ENCODE assay signal across 8 cellular contexts in genomic region chr21:44931501-44932365, GRCh38. TPM values are rescaled to one million over a fixed set of nuclear protein-coding genes. Genes with fewer than 3 reads are reported as not detected.
A peak's percentile ranks its signal among the peaks of the same experiment; 100 is the strongest.
DNase-seq lines count a peak whose midpoint lies in the region; ATAC-seq and TF ChIP-seq lines count a peak whose summit lies in the region.

No MANE protein-coding gene starts in this region.

- peaks cover 0 to 6% (median 0%) of the 10 kb centered on the region in 4 donors for H3K9me3 ChIP-seq in tibial nerve

- no peak for TF ChIP-seq CTCF in tibial nerve (IDR thresholded peaks at IDR 0.05)

- no peak for ATAC-seq in HG03280 (IDR thresholded peaks at IDR 0.05; ENCODE audit: unreplicated experiment)

- no peaks in the 10 kb centered on the region for H3K36me3 Mint-ChIP-seq in activated naive CD8-positive, alpha-beta T cell

- H3K4me1 ChIP-seq in tibial nerve, result peaks cover 0 to 56% (median 39%) of the 10 kb centered on the region in 4 donors

- peak; percentile 71 for DNase-seq in activated CD8-positive, alpha-beta memory T cell treated with anti-CD3 and anti-CD28 coated beads for 24 hours
- DNase-seq in activated CD8-positive, alpha-beta memory T cell treated with anti-CD3 and anti-CD28 coated beads, Interleukin-2, amount 50 U/mL, for 4 hours, result no peak
- DNase-seq in left kidney (ENCODE audit: low read depth, low spot score), result peak; percentile 34
- DNase-seq in tibial nerve (ENCODE audit: low spot score in 2 of 2), result no peak
- DNase-seq in G401 (ENCODE audit: low spot score), result no peak
- DNase-seq in GDM1 (lab: John Stamatoyannopoulos, UW), result no peak

- no peaks in the 10 kb centered on the region for H3K9me3 Mint-ChIP-seq in activated naive CD8-positive, alpha-beta T cell (ENCODE audit: low read depth)

- in situ Hi-C loops in G401 (cut with HindIII; ENCODE audit: low sequenced_read_pairs), result no loop called here

- H3K27ac Mint-ChIP-seq in activated naive CD8-positive, alpha-beta T cell, result peak overlapping the region; percentile 78

- H3K27me3 ChIP-seq in tibial nerve, result peaks cover 0 to 55% of the 10 kb centered on the region in 2 donors

- TF ChIP-seq POLR2A in tibial nerve (IDR thresholded peaks at IDR 0.05), result no peak

- no peak overlapping the region for H3K27ac ChIP-seq in tibial nerve

- H3K4me3 Mint-ChIP-seq in activated naive CD8-positive, alpha-beta T cell, result peak overlapping the region; percentile 86

- H3K36me3 ChIP-seq in tibial nerve, result peaks cover 0 to 25% (median 0%) of the 10 kb centered on the region in 3 donors

- whole genome bisulfite sequencing in tibial nerve, 2 donors, result 1 to 2% methylated on average over 20 to 67 of the region's 73 CpGs

- H3K4me1 Mint-ChIP-seq in activated naive CD8-positive, alpha-beta T cell (ENCODE audit: low read depth), result peaks cover 43% of the 10 kb centered on the region

- TF ChIP-seq EP300 in tibial nerve (IDR thresholded peaks at IDR 0.05), result no peak

- H3K27me3 Mint-ChIP-seq in activated naive CD8-positive, alpha-beta T cell, result no peaks in the 10 kb centered on the region

- peak overlapping the region; percentile 17 to 51 (median 34) for H3K4me3 ChIP-seq in tibial nerve

RNA-seq across cellular contexts. Expression of gene SLX9, which starts 8.1 kb away (rescaled TPM):
- 10 to 100 TPM in 2 of 4 donors, 1 to 10 TPM in 2; 3.7 to 19.8 (median 13.3) TPM for total RNA-seq in tibial nerve
- total RNA-seq in G401 (2014; rRNA removed; shearing (Covaris generic)), result 48.2 and 77.4 TPM in 2 replicates

RNA-seq across cellular contexts. Expression of gene ITGB2, which starts 11.0 kb away (rescaled TPM):
- 10 to 100 TPM; 32.7 to 87.3 (median 56.2) TPM for total RNA-seq in tibial nerve
- total RNA-seq in G401 (2014; rRNA removed; shearing (Covaris generic)), result not detected in 2 replicates

RNA-seq across cellular contexts. Expression of gene PTTG1IP, which starts 58.2 kb away (rescaled TPM):
- total RNA-seq in tibial nerve, result 100 to 1,000 TPM; 175 to 328 (median 234) TPM
- 172 and 243 TPM in 2 replicates for total RNA-seq in G401 (2014; rRNA removed; shearing (Covaris generic))

Comparison
In these comparisons a context has a peak if more than half of its experiments do, and no peak if none do; other contexts are left out.
1. DNase-seq: peak in activated CD8-positive, alpha-beta memory T cell treated with anti-CD3 and anti-CD28 coated beads for 24 hours (single experiment) and left kidney (single experiment); none in activated CD8-positive, alpha-beta memory T cell treated with anti-CD3 and anti-CD28 coated beads, Interleukin-2, amount 50 U/mL, for 4 hours (single experiment), tibial nerve (0 of 2), G401 (single experiment) and GDM1 (single experiment).
2. RNA of gene ITGB2, which starts 11.0 kb away (total RNA-seq): 32.7 to 87.3 TPM in tibial nerve; not detected in G401; every median in the first group is over 10 times any median in the second.